16 cellular contexts compared by ENCODE assay signal in the genomic region with DNA sequence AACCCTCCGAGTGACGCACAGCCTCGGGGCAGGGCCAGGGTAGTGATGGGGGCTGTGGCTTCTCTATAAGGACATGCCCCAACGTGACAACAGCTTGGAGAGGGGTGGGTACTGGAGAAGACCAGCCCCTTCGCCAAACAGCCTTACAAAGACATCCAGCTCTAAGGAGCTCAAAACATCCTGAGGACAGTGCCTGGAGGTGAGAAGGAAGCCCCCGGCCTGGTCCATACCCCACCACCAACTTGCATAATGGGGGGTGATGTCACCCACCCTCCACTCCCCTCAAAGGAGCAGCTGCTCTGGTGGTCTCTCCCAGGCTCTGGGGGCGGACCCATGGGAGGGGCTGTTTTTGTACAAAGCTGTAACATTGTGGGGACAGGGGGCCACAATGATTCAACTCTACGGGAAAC. TPM values are rescaled to one million over a fixed set of nuclear protein-coding genes. Genes with fewer than 3 reads are reported as not detected.
DNase-seq lines count a peak whose midpoint lies in the region; ATAC-seq and TF ChIP-seq lines count a peak whose summit lies in the region.
"Had no signal": no experiment of that assay in that cellular context is flagged by ENCODE, and none has a peak within 500 bp of the region (broad histone marks: within the 10 kb centered on the region; RNA-seq: fewer than 3 reads in every experiment).

No MANE protein-coding gene starts in this region.

- intact Hi-C loops in activated T-helper 2 cell treated with anti-CD3 and anti-CD28 coated beads, Interferon-gamma antibody, Interleukin-2, Interleukin-4, amounts not matched to agents 10 μg/mL and 5 μg/mL and 100 μg/mL, durations not matched to agents 14 hours and 24 hours and 36 hours (cut with micrococcal nuclease), result loop anchor here (1.0 to 2.0 kb wide), 4 partner anchors 11 to 149 kb away; no protein-coding TSS in a partner anchor
- intact Hi-C loops in mucosa of descending colon (cut with DNase I, micrococcal nuclease), result loop anchor here (10.0 kb wide), 2 partner anchors 131 to 181 kb away; no protein-coding TSS in a partner anchor

- peak overlapping the region; percentile 75 for H3K4me3 Mint-ChIP-seq in activated T-helper 2 cell treated with anti-CD3 and anti-CD28 coated beads, Interferon-gamma antibody, Interleukin-2, Interleukin-4, amounts not matched to agents 10 μg/mL and 5 μg/mL and 100 μg/mL, durations not matched to agents 14 hours and 24 hours and 36 hours (ENCODE audit: low read depth)
- peak overlapping the region; percentile 80 for H3K4me3 Mint-ChIP-seq in stimulated activated naive CD8-positive, alpha-beta T cell treated with anti-CD3 and anti-CD28 coated beads, Interleukin-15, amount 100 ng/mL, for 72 hours
- H3K4me3 Mint-ChIP-seq: dendritic cell treated with granulocyte-macrophage colony-stimulating factor and Interleukin-4, amounts not matched to agents 40 ng/mL and 50 ng/mL, for 4 days had no signal

- peak; percentile 94 for DNase-seq in NK-92 treated with Interleukin-12 subunit alpha and Interleukin-12 subunit beta, amount 100 ng/mL, for 24 hours (lab: John Stamatoyannopoulos, UW)
- DNase-seq in NK-92 (lab: John Stamatoyannopoulos, UW; ENCODE audit: unreplicated experiment), result no peak
- DNase-seq in activated T-helper 2 cell treated with anti-CD3 and anti-CD28 coated beads, Interferon-gamma antibody, Interleukin-2, Interleukin-4, amounts not matched to agents 10 μg/mL and 5 μg/mL and 100 μg/mL, durations not matched to agents 14 hours and 24 hours and 36 hours (ENCODE audit: low spot score), result peak; percentile 75
- DNase-seq in mucosa of descending colon, result peak; percentile 28 to 75 (median 32)
- peak; percentile 66 to 85 for DNase-seq in stimulated activated naive CD8-positive, alpha-beta T cell treated with anti-CD3 and anti-CD28 coated beads, Interleukin-15, amount 100 ng/mL, for 72 hours
- no peak for DNase-seq in DMS 273 treated with DMSO at 0.1 percent for 48 hours (lab: John Stamatoyannopoulos, UW)
- no peak for DNase-seq in SJCRH30
- no peak for DNase-seq in cortex of kidney (lab: John Stamatoyannopoulos, UW)
- DNase-seq: 8988T, NCI-H146 had no signal

- peak overlapping the region; percentile 87 for H3K27ac Mint-ChIP-seq in activated T-helper 2 cell treated with anti-CD3 and anti-CD28 coated beads, Interferon-gamma antibody, Interleukin-2, Interleukin-4, amounts not matched to agents 10 μg/mL and 5 μg/mL and 100 μg/mL, durations not matched to agents 14 hours and 24 hours and 36 hours
- H3K27ac Mint-ChIP-seq in stimulated activated naive CD8-positive, alpha-beta T cell treated with anti-CD3 and anti-CD28 coated beads, Interleukin-15, amount 100 ng/mL, for 72 hours, result peak overlapping the region; percentile 96 to 99
- H3K27ac Mint-ChIP-seq: dendritic cell treated with granulocyte-macrophage colony-stimulating factor and Interleukin-4, amounts not matched to agents 40 ng/mL and 50 ng/mL, for 4 days had no signal

- no peaks in the 10 kb centered on the region for H3K9me3 Mint-ChIP-seq in activated T-helper 2 cell treated with anti-CD3 and anti-CD28 coated beads, Interferon-gamma antibody, Interleukin-2, Interleukin-4, amounts not matched to agents 10 μg/mL and 5 μg/mL and 100 μg/mL, durations not matched to agents 14 hours and 24 hours and 36 hours
- H3K9me3 Mint-ChIP-seq in stimulated activated naive CD8-positive, alpha-beta T cell treated with anti-CD3 and anti-CD28 coated beads, Interleukin-15, amount 100 ng/mL, for 72 hours, result no peaks in the 10 kb centered on the region
- H3K9me3 Mint-ChIP-seq: dendritic cell treated with granulocyte-macrophage colony-stimulating factor and Interleukin-4, amounts not matched to agents 40 ng/mL and 50 ng/mL, for 4 days had no signal

- H3K4me1 Mint-ChIP-seq in activated T-helper 2 cell treated with anti-CD3 and anti-CD28 coated beads, Interferon-gamma antibody, Interleukin-2, Interleukin-4, amounts not matched to agents 10 μg/mL and 5 μg/mL and 100 μg/mL, durations not matched to agents 14 hours and 24 hours and 36 hours (ENCODE audit: low read depth), result peaks cover 15% of the 10 kb centered on the region
- H3K4me1 Mint-ChIP-seq in stimulated activated naive CD8-positive, alpha-beta T cell treated with anti-CD3 and anti-CD28 coated beads, Interleukin-15, amount 100 ng/mL, for 72 hours, result peaks cover 11% of the 10 kb centered on the region

- peak; percentile 53 for ATAC-seq in mucosa of descending colon
- ATAC-seq in stimulated activated naive CD8-positive, alpha-beta T cell treated with anti-CD3 and anti-CD28 coated beads, Interleukin-15, amount 100 ng/mL, for 72 hours, result peak; percentile 91
- ATAC-seq: Panc1 had no signal

- no peak overlapping the region for H3K27ac ChIP-seq in SJCRH30
- H3K27ac ChIP-seq: tibial nerve had no signal

- H3K4me1 ChIP-seq in mucosa of descending colon (ENCODE audit: low read depth) (no peaks in the 10 kb centered on the region), SJCRH30 (0 out of 2 replicates have a peak, but pooled peaks cover 2% of the 10 kb centered on the region)

- H3K4me3 ChIP-seq in mucosa of descending colon (no peak overlapping the region), SJCRH30 (no peak overlapping the region)
- H3K4me3 ChIP-seq: tibial nerve had no signal

- H3K36me3 ChIP-seq in mucosa of descending colon (ENCODE audit: low read depth), result no peaks in the 10 kb centered on the region
- H3K36me3 ChIP-seq in SJCRH30, result no peaks in the 10 kb centered on the region
- H3K36me3 ChIP-seq: tibial nerve had no signal

- H3K27me3 ChIP-seq in SJCRH30, result peaks cover 24% of the 10 kb centered on the region
- H3K27me3 ChIP-seq: tibial nerve had no signal

- H3K27me3 Mint-ChIP-seq in activated T-helper 2 cell treated with anti-CD3 and anti-CD28 coated beads, Interferon-gamma antibody, Interleukin-2, Interleukin-4, amounts not matched to agents 10 μg/mL and 5 μg/mL and 100 μg/mL, durations not matched to agents 14 hours and 24 hours and 36 hours (ENCODE audit: low read depth), result no peaks in the 10 kb centered on the region
- no peaks in the 10 kb centered on the region for H3K27me3 Mint-ChIP-seq in stimulated activated naive CD8-positive, alpha-beta T cell treated with anti-CD3 and anti-CD28 coated beads, Interleukin-15, amount 100 ng/mL, for 72 hours

- TF ChIP-seq CTCF in mucosa of descending colon (IDR thresholded peaks at IDR 0.05), result no peak

- H3K9me3 ChIP-seq in mucosa of descending colon (no peaks in the 10 kb centered on the region), SJCRH30 (replicated peaks) (no peaks in the 10 kb centered on the region)
- H3K9me3 ChIP-seq: tibial nerve had no signal

- peaks cover 40% of the 10 kb centered on the region for H3K36me3 Mint-ChIP-seq in activated T-helper 2 cell treated with anti-CD3 and anti-CD28 coated beads, Interferon-gamma antibody, Interleukin-2, Interleukin-4, amounts not matched to agents 10 μg/mL and 5 μg/mL and 100 μg/mL, durations not matched to agents 14 hours and 24 hours and 36 hours (ENCODE audit: low read depth)

RNA-seq across cellular contexts. Expression of gene PRSS2, which starts 15.1 kb away (rescaled TPM):
- total RNA-seq in activated T-helper 2 cell treated with anti-CD3 and anti-CD28 coated beads, Interferon-gamma antibody, Interleukin-2, Interleukin-4, amounts not matched to agents 10 μg/mL and 5 μg/mL and 100 μg/mL, durations not matched to agents 14 hours and 24 hours and 36 hours, result not detected in 2 replicates
- total RNA-seq in mucosa of descending colon, result not detected
- not detected in 2 replicates for total RNA-seq in SJCRH30 (2014; rRNA removed; shearing (Covaris generic))
- total RNA-seq: activated CD8-positive, alpha-beta memory T cell treated with anti-CD3 and anti-CD28 coated beads for 36 hours; G401 had no signal

RNA-seq across cellular contexts. Expression of gene PRSS1, which starts 36.6 kb away (rescaled TPM):
- total RNA-seq in activated T-helper 2 cell treated with anti-CD3 and anti-CD28 coated beads, Interferon-gamma antibody, Interleukin-2, Interleukin-4, amounts not matched to agents 10 μg/mL and 5 μg/mL and 100 μg/mL, durations not matched to agents 14 hours and 24 hours and 36 hours, result not detected in 2 replicates
- total RNA-seq in mucosa of descending colon, result not detected
- total RNA-seq in SJCRH30 (2014; rRNA removed; shearing (Covaris generic)), result not detected in 2 replicates
- total RNA-seq: activated CD8-positive, alpha-beta memory T cell treated with anti-CD3 and anti-CD28 coated beads for 36 hours; G401; glomerular endothelial cell had no signal

Comparison
In these comparisons a context has a peak if more than half of its experiments do, and no peak if none do; other contexts are left out.
1. DNase-seq: peak in NK-92 treated with Interleukin-12 subunit alpha and Interleukin-12 subunit beta, amount 100 ng/mL, for 24 hours (single experiment), activated T-helper 2 cell treated with anti-CD3 and anti-CD28 coated beads, Interferon-gamma antibody, Interleukin-2, Interleukin-4, amounts not matched to agents 10 μg/mL and 5 μg/mL and 100 μg/mL, durations not matched to agents 14 hours and 24 hours and 36 hours (single experiment), mucosa of descending colon (3 of 3) and stimulated activated naive CD8-positive, alpha-beta T cell treated with anti-CD3 and anti-CD28 coated beads, Interleukin-15, amount 100 ng/mL, for 72 hours (2 of 2); none in NK-92 (single experiment), DMS 273 treated with DMSO at 0.1 percent for 48 hours (single experiment), SJCRH30 (0 of 2) and cortex of kidney (single experiment).